ENCODE assay signal across 10 cellular contexts in genomic region chr22:49916851-49917250, GRCh38. TPM values are rescaled to one million over a fixed set of nuclear protein-coding genes. Genes with fewer than 3 reads are reported as not detected.
A peak's percentile ranks its signal among the peaks of the same experiment; 100 is the strongest.
DNase-seq lines count a peak whose midpoint lies in the region; ATAC-seq and TF ChIP-seq lines count a peak whose summit lies in the region.
"Had no signal": no experiment of that assay in that cellular context is flagged by ENCODE, and none has a peak within 500 bp of the region (broad histone marks: within the 10 kb centered on the region; RNA-seq: fewer than 3 reads in every experiment).

No MANE protein-coding gene starts in this region.

- no peak for DNase-seq in activated naive CD4-positive, alpha-beta T cell treated with anti-CD3 and anti-CD28 coated beads for 36 hours
- DNase-seq in activated naive CD4-positive, alpha-beta T cell (lab: John Stamatoyannopoulos, UW), result no peak
- DNase-seq in T-cell, result peak in 1 of 34 experiments; percentile 14
- DNase-seq in glutamatergic neuron, result no peak
- DNase-seq in spleen, result peak; percentile 80
- no peak for DNase-seq in stimulated activated CD4-positive, alpha-beta T cell treated with anti-CD3 and anti-CD28 coated beads, Interleukin-4, amount 100 ng/mL, for 1 hour
- DNase-seq in midbrain (lab: John Stamatoyannopoulos, UW), result no peak
- DNase-seq in omental fat pad (ENCODE audit: low spot score), result no peak
- DNase-seq: KG1, NCI-H226 had no signal

- no peaks in the 10 kb centered on the region for H3K27me3 Mint-ChIP-seq in activated naive CD4-positive, alpha-beta T cell treated with anti-CD3 and anti-CD28 coated beads for 36 hours (ENCODE audit: low read depth)
- H3K27me3 Mint-ChIP-seq in T-cell, result no peaks in the 10 kb centered on the region
- peaks cover 8% of the 10 kb centered on the region for H3K27me3 Mint-ChIP-seq in glutamatergic neuron (ENCODE audit: unreplicated experiment)

- CTCF ChIA-PET in activated naive CD4-positive, alpha-beta T cell treated with anti-CD3 and anti-CD28 coated beads for 36 hours (lab: Charles Lee), result interaction anchor here (0.6 kb wide), 2 partner anchors 133 to 143 kb away, joined by 3 to 4 read pairs; no protein-coding TSS in a partner anchor
- CTCF ChIA-PET in T-cell (lab: Charles Lee), result interaction anchor here in 1 of 2 donors (0.6 kb wide), 1 partner anchor 359 kb away, joined by 3 read pairs; no protein-coding TSS in a partner anchor

- TF ChIP-seq CTCF in glutamatergic neuron (IDR thresholded peaks at IDR 0.05; ENCODE audit: partially characterized antibody, unreplicated experiment) (no peak), spleen (IDR thresholded peaks at IDR 0.05 in 8 of 11, conservative IDR thresholded peaks at IDR 0.05 in 3 of 11) (no peak), omental fat pad (IDR thresholded peaks at IDR 0.05) (no peak)

- H3K36me3 ChIP-seq in spleen, result peaks cover 0 to 48% (median 30%) of the 10 kb centered on the region in 6 donors

- no peaks in the 10 kb centered on the region for H3K9me3 Mint-ChIP-seq in activated naive CD4-positive, alpha-beta T cell treated with anti-CD3 and anti-CD28 coated beads for 36 hours
- H3K9me3 Mint-ChIP-seq in T-cell (no peaks in the 10 kb centered on the region), glutamatergic neuron (ENCODE audit: unreplicated experiment) (peaks cover 7% of the 10 kb centered on the region)

- no peaks in the 10 kb centered on the region for H3K27me3 ChIP-seq in spleen (replicated peaks in 1 of 7)

- H3K4me3 ChIP-seq in spleen, result peak overlapping the region in 2 of 8 donors; percentile 69 to 92

- 83 to 95% (median 92%) methylated on average over 7 to 12 of the region's 12 CpGs for WGBS in spleen, 5 donors

- H3K36me3 Mint-ChIP-seq in activated naive CD4-positive, alpha-beta T cell treated with anti-CD3 and anti-CD28 coated beads for 36 hours (ENCODE audit: low read depth), result peaks cover 3% of the 10 kb centered on the region
- H3K36me3 Mint-ChIP-seq in T-cell (peaks cover 17% of the 10 kb centered on the region), glutamatergic neuron (ENCODE audit: unreplicated experiment) (no peaks in the 10 kb centered on the region)

- no peak overlapping the region for H3K27ac Mint-ChIP-seq in activated naive CD4-positive, alpha-beta T cell treated with anti-CD3 and anti-CD28 coated beads for 36 hours
- H3K27ac Mint-ChIP-seq in T-cell (peak overlapping the region in 1 of 2 donors; percentile 77), glutamatergic neuron (ENCODE audit: unreplicated experiment) (no peak overlapping the region)

- POLR2A ChIA-PET in T-cell (lab: Charles Lee), result no interaction called here

- no peaks in the 10 kb centered on the region for H3K9me3 ChIP-seq in spleen

- peak overlapping the region in 2 of 8 donors; percentile 95 to 96 for H3K27ac ChIP-seq in spleen

- intact Hi-C loops in activated naive CD4-positive, alpha-beta T cell treated with anti-CD3 and anti-CD28 coated beads for 36 hours (cut with micrococcal nuclease), result loop anchor here (5.0 kb wide), 1 partner anchor 80 kb away; no protein-coding TSS in a partner anchor
- intact Hi-C loops in spleen (cut with DNase I; ENCODE audit: low total_unique reads), result loop anchor here (10.0 kb wide), 1 partner anchor 52 kb away; no protein-coding TSS in a partner anchor

- H3K4me1 ChIP-seq in spleen, result peaks cover 9 to 41% (median 26%) of the 10 kb centered on the region in 6 donors

- H3K4me1 Mint-ChIP-seq in activated naive CD4-positive, alpha-beta T cell treated with anti-CD3 and anti-CD28 coated beads for 36 hours (ENCODE audit: low read depth), result peaks cover 23% of the 10 kb centered on the region
- H3K4me1 Mint-ChIP-seq in T-cell (peaks cover 18 to 40% (median 23%) of the 10 kb centered on the region in 3 donors), glutamatergic neuron (ENCODE audit: low read depth, unreplicated experiment) (peaks cover 3% of the 10 kb centered on the region)

- no peak for ATAC-seq in T-cell (replicated peaks in 1 of 4)
- ATAC-seq in omental fat pad (ENCODE audit: low FRiP score), result no peak

- no peak for TF ChIP-seq POLR2A in spleen (IDR thresholded peaks at IDR 0.05)

- H3K4me3 Mint-ChIP-seq in activated naive CD4-positive, alpha-beta T cell treated with anti-CD3 and anti-CD28 coated beads for 36 hours, result peak overlapping the region; percentile 83
- peak overlapping the region; percentile 85 to 87 (median 85) for H3K4me3 Mint-ChIP-seq in T-cell
- peak overlapping the region; percentile 90 for H3K4me3 Mint-ChIP-seq in glutamatergic neuron (ENCODE audit: unreplicated experiment)

RNA-seq across cellular contexts. Expression of gene ALG12, which starts 1.4 kb away (rescaled TPM):
- 1 to 10 TPM; 7.4 to 9.6 TPM for total RNA-seq in activated naive CD4-positive, alpha-beta T cell treated with anti-CD3 and anti-CD28 coated beads for 36 hours
- total RNA-seq in T-cell, result 10 to 100 TPM; 15.7 to 22.1 (median 15.9) TPM
- 14.7 TPM for total RNA-seq in glutamatergic neuron (ENCODE audit: unreplicated experiment)
- 10 to 100 TPM; 10.2 to 20.1 (median 13.3) TPM for total RNA-seq in spleen
- 1 to 10 TPM; 5.7 to 7.1 (median 5.9) TPM for polyA plus RNA-seq in spleen
- total RNA-seq in omental fat pad, result 10 to 100 TPM; 11.7 to 21.8 (median 13.0) TPM

RNA-seq across cellular contexts. Expression of gene CRELD2, which starts 1.6 kb away (rescaled TPM):
- total RNA-seq in activated naive CD4-positive, alpha-beta T cell treated with anti-CD3 and anti-CD28 coated beads for 36 hours, result 10 to 100 TPM; 15.3 to 16.2 TPM
- total RNA-seq in T-cell (10 to 100 TPM; 28.2 to 42.7 (median 39.6) TPM), glutamatergic neuron (ENCODE audit: unreplicated experiment) (24.9 TPM), spleen (10 to 100 TPM; 23.2 to 46.3 (median 38.1) TPM), omental fat pad (10 to 100 TPM; 30.8 to 52.4 (median 39.8) TPM)
- 10 to 100 TPM; 16.2 to 26.3 (median 18.3) TPM for polyA plus RNA-seq in spleen

RNA-seq across cellular contexts. Expression of gene PIM3, which starts 43.7 kb away (rescaled TPM):
- 100 to 1,000 TPM; 202 to 210 TPM for total RNA-seq in activated naive CD4-positive, alpha-beta T cell treated with anti-CD3 and anti-CD28 coated beads for 36 hours
- total RNA-seq in T-cell, result 100 to 1,000 TPM in 2 of 5 donors, 10 to 100 TPM in 3; 61.5 to 167 (median 65.0) TPM
- 32.3 TPM for total RNA-seq in glutamatergic neuron (ENCODE audit: unreplicated experiment)
- total RNA-seq in spleen, result 100 to 1,000 TPM in 5 of 7 donors, 10 to 100 TPM in 2; 72.1 to 134 (median 109) TPM
- polyA plus RNA-seq in spleen, result 10 to 100 TPM; 49.5 to 84.4 (median 52.0) TPM
- total RNA-seq in omental fat pad, result 100 to 1,000 TPM in 2 of 4 donors, 10 to 100 TPM in 2; 92.2 to 174 (median 114) TPM
